ENCODE assay signal across 8 cellular contexts in the genomic region with DNA sequence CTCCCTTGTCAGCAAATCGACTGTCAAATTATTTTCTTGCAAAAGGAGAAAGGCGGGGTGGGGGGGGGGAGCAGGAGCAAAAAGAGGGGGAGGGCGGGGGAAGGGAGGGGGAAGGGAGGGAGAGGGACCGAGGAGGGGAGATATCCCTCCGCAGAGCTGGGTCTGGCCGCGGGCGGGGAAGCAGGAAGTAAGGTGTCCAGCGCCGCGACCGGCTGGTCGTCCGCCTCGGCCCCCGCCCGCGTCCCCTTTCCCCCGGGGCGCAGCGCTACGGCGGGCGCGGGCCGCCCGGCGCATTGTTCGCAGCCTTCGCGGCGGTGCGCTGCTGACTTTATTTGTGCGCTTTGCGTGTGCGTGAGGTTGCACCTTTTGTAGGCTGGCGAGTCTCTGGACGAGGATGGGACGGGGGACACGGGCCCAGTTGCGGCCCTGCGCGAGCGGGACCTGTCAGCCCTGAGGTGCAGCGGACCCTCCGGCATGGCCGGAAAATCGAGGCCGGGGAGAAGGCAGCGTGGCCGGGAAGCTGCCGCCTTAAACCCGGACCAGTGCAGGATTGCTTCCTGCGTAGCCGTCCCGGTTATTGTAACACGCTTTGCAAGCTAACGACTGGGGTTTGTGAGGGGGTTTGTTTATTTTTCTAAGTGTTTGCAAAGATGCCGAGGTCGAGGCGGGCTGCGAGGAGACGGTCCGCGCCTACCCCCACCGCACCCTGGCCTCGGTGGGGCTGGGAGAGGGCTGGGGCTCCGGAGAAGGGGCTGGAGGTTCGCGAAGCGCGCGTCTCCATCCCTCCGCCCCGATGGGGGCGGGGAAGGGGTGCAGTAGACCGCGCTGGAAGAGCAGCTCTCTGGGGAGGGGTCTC. TPM values are rescaled to one million over a fixed set of nuclear protein-coding genes. Genes with fewer than 3 reads are reported as not detected.
DNase-seq lines count a peak whose midpoint lies in the region; ATAC-seq and TF ChIP-seq lines count a peak whose summit lies in the region.

No MANE protein-coding gene starts in this region.

- H3K9ac ChIP-seq in Karpas-422 (ENCODE audit: low read length) = peak overlapping the region; percentile 100

- H3K27me3 ChIP-seq in Karpas-422 (ENCODE audit: low read length) (no peaks in the 10 kb centered on the region), SJSA1 (replicated peaks) (no peaks in the 10 kb centered on the region)

- H3K9me3 ChIP-seq in Karpas-422 (ENCODE audit: low read length) (no peaks in the 10 kb centered on the region), SJSA1 (replicated peaks) (peaks cover 3% of the 10 kb centered on the region; the same call in 1 of the 2 replicates)

- H3K27ac Mint-ChIP-seq in Calu3 (ENCODE audit: unreplicated experiment) (peak overlapping the region; percentile 17), osteocyte (ENCODE audit: unreplicated experiment) (peak overlapping the region; percentile 89)
- peak overlapping the region; percentile 87 for H3K27ac Mint-ChIP-seq in activated naive CD8-positive, alpha-beta T cell treated with anti-CD3 and anti-CD28 coated beads for 36 hours

- H3K27ac ChIP-seq in Karpas-422 (ENCODE audit: low read length) (peak overlapping the region; percentile 94), SJSA1 (peak overlapping the region; percentile 78)

- TF ChIP-seq CTCF in Calu3 (IDR thresholded peaks at IDR 0.05; ENCODE audit: unreplicated experiment) (no peak), osteocyte (IDR thresholded peaks at IDR 0.05) (no peak)

- CTCF ChIA-PET in Calu3 (lab: Charles Lee) = interaction anchor here (0.6 to 0.9 kb wide), 5 partner anchors 21 to 631 kb away, joined by 3 to 5 read pairs (median 4); no protein-coding TSS in a partner anchor

- peaks cover 60% of the 10 kb centered on the region for H3K4me1 ChIP-seq in Karpas-422 (ENCODE audit: low read length)
- peaks cover 27% of the 10 kb centered on the region for H3K4me1 ChIP-seq in SJSA1 (replicated peaks)

- ATAC-seq in GM21423 (IDR thresholded peaks at IDR 0.05; ENCODE audit: unreplicated experiment) = peak; percentile 22

- H3K36me3 Mint-ChIP-seq in Calu3 (ENCODE audit: insufficient read depth, unreplicated experiment) (peaks cover 36% of the 10 kb centered on the region), osteocyte (ENCODE audit: unreplicated experiment) (peaks cover 3% of the 10 kb centered on the region)
- H3K36me3 Mint-ChIP-seq in activated naive CD8-positive, alpha-beta T cell treated with anti-CD3 and anti-CD28 coated beads for 36 hours = peaks cover 8% of the 10 kb centered on the region

- intact Hi-C loops in Calu3 (cut with micrococcal nuclease; ENCODE audit: unreplicated experiment) = loop anchor here (5.0 to 10.0 kb wide), 3 partner anchors 80 to 198 kb away; no protein-coding TSS in a partner anchor
- intact Hi-C loops in head of caudate nucleus (cut with DNase I) = no loop called here

- peak overlapping the region; percentile 91 for H3K4me2 ChIP-seq in Karpas-422 (ENCODE audit: low read depth, low read length, poor library complexity, severe bottlenecking)

- H3K4me3 ChIP-seq in Karpas-422 (ENCODE audit: low read length) (peak overlapping the region; percentile 99), SJSA1 (peak overlapping the region; percentile 94)

- H3K79me2 ChIP-seq in Karpas-422 (ENCODE audit: low read length) = peaks cover 43% of the 10 kb centered on the region

- H3K27me3 Mint-ChIP-seq in Calu3 (ENCODE audit: unreplicated experiment) (peaks cover 34% of the 10 kb centered on the region), osteocyte (ENCODE audit: unreplicated experiment) (no peaks in the 10 kb centered on the region)
- peaks cover 10% of the 10 kb centered on the region for H3K27me3 Mint-ChIP-seq in activated naive CD8-positive, alpha-beta T cell treated with anti-CD3 and anti-CD28 coated beads for 36 hours

- H3K4me3 Mint-ChIP-seq in Calu3 (ENCODE audit: low read depth, unreplicated experiment) (peak overlapping the region; percentile 98), osteocyte (ENCODE audit: unreplicated experiment) (peak overlapping the region; percentile 99)
- H3K4me3 Mint-ChIP-seq in activated naive CD8-positive, alpha-beta T cell treated with anti-CD3 and anti-CD28 coated beads for 36 hours = peak overlapping the region; percentile 94

- no TSS peak for BruUV-seq in Calu3 (replicated peaks; lab: Mats Ljungman, UMichigan)

- H4K20me1 ChIP-seq in Karpas-422 (ENCODE audit: insufficient read depth, low read depth, low read length) = no peaks in the 10 kb centered on the region; the same call in 1 of the 2 replicates

- no peaks in the 10 kb centered on the region for H3K9me2 ChIP-seq in Karpas-422 (replicated peaks; ENCODE audit: insufficient read depth, low read length)

- H3K36me3 ChIP-seq in Karpas-422 (ENCODE audit: insufficient read depth, low read length) = peaks cover 24% of the 10 kb centered on the region
- H3K36me3 ChIP-seq in SJSA1 = peaks cover 9% of the 10 kb centered on the region

- H3K4me1 Mint-ChIP-seq in Calu3 (ENCODE audit: low read depth, unreplicated experiment) (peaks cover 20% of the 10 kb centered on the region), osteocyte (ENCODE audit: unreplicated experiment) (peaks cover 33% of the 10 kb centered on the region)
- peaks cover 40% of the 10 kb centered on the region for H3K4me1 Mint-ChIP-seq in activated naive CD8-positive, alpha-beta T cell treated with anti-CD3 and anti-CD28 coated beads for 36 hours

- DNase-seq in Calu3 (peak; percentile 68), Karpas-422 (no peak), SJSA1 (ENCODE audit: low read depth in 1 of 2, low spot score in 2 of 2) (peak; percentile 81 to 86), head of caudate nucleus (peak in 38 of 42 donors; percentile 23 to 73 (median 54)), osteocyte (ENCODE audit: extremely low spot score, unreplicated experiment) (peak; percentile 89), cortex of kidney (lab: John Stamatoyannopoulos, UW) (no peak)
- DNase-seq in activated naive CD8-positive, alpha-beta T cell treated with anti-CD3 and anti-CD28 coated beads for 36 hours = peak; percentile 55

- peak overlapping the region; percentile 4; the same call in 1 of the 2 replicates for H2AFZ ChIP-seq in Karpas-422 (ENCODE audit: low read length)

- H3K9me3 Mint-ChIP-seq in Calu3 (ENCODE audit: low read depth, unreplicated experiment) = no peaks in the 10 kb centered on the region
- no peaks in the 10 kb centered on the region for H3K9me3 Mint-ChIP-seq in activated naive CD8-positive, alpha-beta T cell treated with anti-CD3 and anti-CD28 coated beads for 36 hours
- no peaks in the 10 kb centered on the region for H3K9me3 Mint-ChIP-seq in osteocyte (ENCODE audit: unreplicated experiment)

RNA-seq across cellular contexts. Expression of gene TRERF1, which starts 0.7 kb away (rescaled TPM):
- total RNA-seq in Calu3 (2022) (0.81 and 1.4 TPM in 2 replicates), osteocyte (6.4 and 6.5 TPM in 2 replicates)
- 30.2 and 32.7 TPM in 2 replicates for total RNA-seq in Karpas-422 (2014; rRNA removed; shearing (Covaris generic); ENCODE audit: low replicate concordance)
- 3.0 and 3.6 TPM in 2 replicates for total RNA-seq in SJSA1 (2014; rRNA removed; shearing (Covaris generic))
- total RNA-seq in activated naive CD8-positive, alpha-beta T cell treated with anti-CD3 and anti-CD28 coated beads for 36 hours = 1 to 10 TPM; 6.5 to 6.9 TPM

Comparison
In these comparisons a context has a peak if more than half of its experiments do, and no peak if none do; other contexts are left out.
1. DNase-seq: peak in Calu3 (single experiment), SJSA1 (2 of 2), activated naive CD8-positive, alpha-beta T cell treated with anti-CD3 and anti-CD28 coated beads for 36 hours (single experiment), head of caudate nucleus (38 of 42) and osteocyte (single experiment); none in Karpas-422 (single experiment) and cortex of kidney (single experiment).
2. H3K27ac Mint-ChIP-seq: peak in every context shown above with its lines; median percentile 89 in osteocyte; 87 in activated naive CD8-positive, alpha-beta T cell treated with anti-CD3 and anti-CD28 coated beads for 36 hours; 17 in Calu3.
3. Peak in every context shown above with its lines, with median percentiles within 50 percentile points of each other: H3K4me3 Mint-ChIP-seq.